Comparison of ENCODE assay signal across 21 cellular contexts in the genomic region with DNA sequence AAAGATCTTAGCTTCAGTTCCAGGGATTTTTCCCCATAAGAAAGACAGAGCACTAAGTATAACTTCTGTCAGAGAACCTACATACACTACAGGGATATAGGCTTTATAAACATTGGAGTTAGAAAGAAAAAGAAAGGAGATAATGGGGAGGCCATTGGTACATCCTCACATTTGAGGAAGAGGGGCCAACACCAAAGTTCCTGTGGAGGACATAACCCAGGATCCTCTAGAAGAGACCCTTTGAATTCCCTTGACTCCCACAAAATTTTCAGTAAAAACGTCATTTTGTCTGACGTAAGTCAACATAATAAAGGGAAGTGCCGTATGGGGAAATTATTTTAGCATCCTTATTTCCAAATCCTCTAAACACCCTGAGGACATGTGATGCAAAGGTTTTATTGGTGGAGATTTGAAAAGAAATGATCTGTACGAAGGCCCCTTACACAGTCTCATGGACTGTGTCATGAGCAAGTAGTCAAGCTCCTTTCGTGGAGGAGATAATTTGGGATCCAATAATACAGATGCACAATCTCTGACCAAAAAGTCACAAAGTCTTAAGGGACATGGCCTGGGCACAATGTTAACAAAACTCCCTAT. TPM values are rescaled to one million over a fixed set of nuclear protein-coding genes. Genes with fewer than 3 reads are reported as not detected.
DNase-seq lines count a peak whose midpoint lies in the region; ATAC-seq and TF ChIP-seq lines count a peak whose summit lies in the region.
"Had no signal": no experiment of that assay in that cellular context is flagged by ENCODE, and none has a peak within 500 bp of the region (broad histone marks: within the 10 kb centered on the region; RNA-seq: fewer than 3 reads in every experiment).

No MANE protein-coding gene starts in this region.

- no peaks in the 10 kb centered on the region for H3K9me3 ChIP-seq in Peyer's patch
- no peaks in the 10 kb centered on the region for H3K9me3 ChIP-seq in esophagus squamous epithelium
- no peaks in the 10 kb centered on the region for H3K9me3 ChIP-seq in ovary
- H3K9me3 ChIP-seq: adrenal gland, BE2C, SK-N-SH had no signal

- H3K27ac ChIP-seq in Peyer's patch (peak overlapping the region; percentile 17 to 73 (median 30)), esophagus squamous epithelium (peak overlapping the region in 2 of 4 donors; percentile 48 to 78), ovary (no peak overlapping the region)

- H3K27me3 Mint-ChIP-seq in CD14-positive monocyte (ENCODE audit: low read depth in 3 of 3) (no peaks in the 10 kb centered on the region), memory B cell (no peaks in the 10 kb centered on the region)

- WGBS in esophagus squamous epithelium, 2 donors, result 69 to 70% methylated on average over 5 of the region's 5 CpGs
- 70 to 76% (median 74%) methylated on average over 5 of the region's 5 CpGs for WGBS in ovary, 3 donors

- ATAC-seq in GM21390 (IDR thresholded peaks at IDR 0.05; ENCODE audit: unreplicated experiment) (peak; percentile 13), memory B cell (ENCODE audit: low read depth) (peak; percentile 23)

- intact Hi-C loops in CD14-positive monocyte (cut with micrococcal nuclease) (no loop called here), esophagus squamous epithelium (cut with DNase I) (no loop called here), ovary (cut with DNase I) (no loop called here)

- H3K4me3 Mint-ChIP-seq in CD14-positive monocyte, result peak overlapping the region; percentile 67 to 83
- H3K4me3 Mint-ChIP-seq in memory B cell, result peak overlapping the region; percentile 86
- H3K4me3 Mint-ChIP-seq: HFFc6; stimulated activated effector memory CD8-positive, alpha-beta T cell treated with anti-CD3 and anti-CD28 coated beads, Interleukin-12 subunit alpha, Interleukin-12 subunit beta, amount 100 ng/mL, for 72 hours; WTC11 had no signal

- no peak for TF ChIP-seq EP300 in ovary (IDR thresholded peaks at IDR 0.05)

- H3K36me3 ChIP-seq in Peyer's patch (no peaks in the 10 kb centered on the region), esophagus squamous epithelium (no peaks in the 10 kb centered on the region), ovary (no peaks in the 10 kb centered on the region)
- H3K36me3 ChIP-seq: adrenal gland, BE2C had no signal

- H3K9me3 Mint-ChIP-seq in CD14-positive monocyte (peaks cover 0 to 10% (median 4%) of the 10 kb centered on the region in 7 donors), memory B cell (peaks cover 2% of the 10 kb centered on the region)
- H3K9me3 Mint-ChIP-seq: HFFc6; stimulated activated effector memory CD8-positive, alpha-beta T cell treated with anti-CD3 and anti-CD28 coated beads, Interleukin-12 subunit alpha, Interleukin-12 subunit beta, amount 100 ng/mL, for 72 hours had no signal

- H3K36me3 Mint-ChIP-seq in CD14-positive monocyte, result peaks cover 4 to 7% of the 10 kb centered on the region in 2 donors
- peaks cover 2% of the 10 kb centered on the region for H3K36me3 Mint-ChIP-seq in memory B cell
- H3K36me3 Mint-ChIP-seq: stimulated activated effector memory CD8-positive, alpha-beta T cell treated with anti-CD3 and anti-CD28 coated beads, Interleukin-12 subunit alpha, Interleukin-12 subunit beta, amount 100 ng/mL, for 72 hours had no signal

- DNase-seq in CD14-positive monocyte (ENCODE audit: low spot score), result no peak
- no peak for DNase-seq in Peyer's patch
- DNase-seq in memory B cell (ENCODE audit: low spot score in 2 of 2), result peak in 1 of 2 donors; percentile 26
- DNase-seq in NCI-H69 (lab: John Stamatoyannopoulos, UW), result no peak
- no peak for DNase-seq in esophagus squamous epithelium (lab: John Stamatoyannopoulos, UW)
- DNase-seq in NK-92 treated with Interleukin-12 subunit alpha and Interleukin-12 subunit beta, amount 100 ng/mL, for 24 hours (lab: John Stamatoyannopoulos, UW), result no peak
- DNase-seq in ovary, result no peak
- DNase-seq: activated T-cell treated with anti-CD3 and anti-CD28 coated beads for 4 hours; BE2C; EL; HFFc6; NCI-H187 treated with DMSO at 0.1 percent for 48 hours; NCI-H774; SK-N-SH; stimulated activated CD4-positive, alpha-beta T cell treated with anti-CD3 and anti-CD28 coated beads, Interleukin-4, amount 100 ng/mL, for 1 hour had no signal

- no peaks in the 10 kb centered on the region for H3K4me1 ChIP-seq in Peyer's patch
- no peaks in the 10 kb centered on the region for H3K4me1 ChIP-seq in esophagus squamous epithelium
- no peaks in the 10 kb centered on the region for H3K4me1 ChIP-seq in ovary (ENCODE audit: insufficient read depth)
- H3K4me1 ChIP-seq: adrenal gland, BE2C had no signal

- H3K4me3 ChIP-seq in Peyer's patch (no peak overlapping the region), esophagus squamous epithelium (no peak overlapping the region), ovary (no peak overlapping the region)
- H3K4me3 ChIP-seq: adrenal gland, coronary artery had no signal

- TF ChIP-seq CTCF in CD14-positive monocyte (IDR thresholded peaks at IDR 0.05), result no peak
- no peak for TF ChIP-seq CTCF in Peyer's patch (IDR thresholded peaks at IDR 0.05)
- no peak for TF ChIP-seq CTCF in esophagus squamous epithelium (IDR thresholded peaks at IDR 0.05)
- TF ChIP-seq CTCF in ovary (IDR thresholded peaks at IDR 0.05), result no peak

- H3K27ac Mint-ChIP-seq in CD14-positive monocyte (peak overlapping the region; percentile 96 to 100 (median 100)), memory B cell (peak overlapping the region; percentile 99)
- H3K27ac Mint-ChIP-seq: HFFc6, WTC11 had no signal

- H3K27me3 ChIP-seq in Peyer's patch (no peaks in the 10 kb centered on the region), esophagus squamous epithelium (peaks cover 0 to 14% (median 0%) of the 10 kb centered on the region in 4 donors), ovary (no peaks in the 10 kb centered on the region)
- H3K27me3 ChIP-seq: adrenal gland had no signal

- TF ChIP-seq POLR2A in Peyer's patch (IDR thresholded peaks at IDR 0.05), result no peak
- TF ChIP-seq POLR2A in esophagus squamous epithelium (IDR thresholded peaks at IDR 0.05), result no peak
- TF ChIP-seq POLR2A in ovary (IDR thresholded peaks at IDR 0.05), result no peak

- H3K4me1 Mint-ChIP-seq in CD14-positive monocyte, result peaks cover 28% of the 10 kb centered on the region
- H3K4me1 Mint-ChIP-seq in memory B cell, result peaks cover 12% of the 10 kb centered on the region
- H3K4me1 Mint-ChIP-seq: WTC11 had no signal

RNA-seq across cellular contexts. Expression of gene HLA-DRA, which starts 33.2 kb away (rescaled TPM):
- polyA plus RNA-seq in CD14-positive monocyte (1,000 to 10,000 TPM; 4,194 to 5,181 TPM), ovary (1,000 to 10,000 TPM in 1 of 2 donors, 100 to 1,000 TPM in 1; 118 to 1,131 TPM)
- total RNA-seq in Peyer's patch (100 to 1,000 TPM; 354 to 966 (median 405) TPM), esophagus squamous epithelium (100 to 1,000 TPM in 2 of 4 donors, 10 to 100 TPM in 2; 26.0 to 440 (median 115) TPM), ovary (100 to 1,000 TPM in 5 of 7 donors, 10 to 100 TPM in 2; 19.5 to 262 (median 130) TPM)
- total RNA-seq: HFFc6, pulmonary artery endothelial cell had no signal

RNA-seq across cellular contexts. Expression of gene HLA-DRB5, which starts 57.2 kb away (rescaled TPM):
- 1,000 to 10,000 TPM in 1 of 2 donors, 100 to 1,000 TPM in 1; 394 to 1,407 TPM for polyA plus RNA-seq in CD14-positive monocyte
- 10 to 100 TPM in 2 of 4 donors, not detected in 2; 14.7 to 36.3 TPM for total RNA-seq in Peyer's patch
- 1 to 10 TPM in 2 of 4 donors, under 1 TPM in 1, not detected in 1; 0.19 to 8.4 (median 7.7) TPM for total RNA-seq in esophagus squamous epithelium
- total RNA-seq in ovary, result 100 to 1,000 TPM in 1 of 7 donors, 10 to 100 TPM in 4, under 1 TPM in 2; 0.72 to 113 (median 16.5) TPM
- polyA plus RNA-seq in ovary, result 10 to 100 TPM in 1 of 2 donors, under 1 TPM in 1; 0.41 to 61.4 TPM
- total RNA-seq: HFFc6, pulmonary artery endothelial cell, WTC11 had no signal
- polyA plus RNA-seq: SK-N-SH had no signal

Comparison
In these comparisons a context has a peak if more than half of its experiments do, and no peak if none do; other contexts are left out.
1. H3K27ac ChIP-seq: peak in Peyer's patch (4 of 4); none in ovary (0 of 2).